8 cellular contexts compared by ENCODE assay signal in genomic region chr3:8607285-8608040, GRCh38. TPM values are rescaled to one million over a fixed set of nuclear protein-coding genes. Genes with fewer than 3 reads are reported as not detected.
A peak's percentile ranks its signal among the peaks of the same experiment; 100 is the strongest.
DNase-seq lines count a peak whose midpoint lies in the region; ATAC-seq and TF ChIP-seq lines count a peak whose summit lies in the region.

No MANE protein-coding gene starts in this region.

- peak overlapping the region; percentile 69 for H2AFZ ChIP-seq in IMR-90 (replicated peaks; ENCODE audit: low read length, poor library complexity)

- H3K14ac ChIP-seq in IMR-90 (replicated peaks; ENCODE audit: low read depth, low read length), result no peak overlapping the region

- CTCF ChIA-PET in IMR-90 (lab: Yijun Ruan, JAX), result interaction anchor here (0.8 to 1.3 kb wide), 5 partner anchors 45 to 191 kb away, joined by 3 to 6 read pairs (median 3); partner anchors contain the start of gene LMCD1

- no peak overlapping the region for H3K23ac ChIP-seq in IMR-90 (ENCODE audit: low read depth, low read length)

- H4K91ac ChIP-seq in IMR-90 (ENCODE audit: insufficient read depth, low read depth, low read length), result peak overlapping the region; percentile 32; the same call in 1 of the 2 replicates

- intact Hi-C loops in IMR-90 (cut with micrococcal nuclease), result loop anchor here (1.0 kb wide), 1 partner anchor 165 kb away; no protein-coding TSS in a partner anchor

- peak overlapping the region; percentile 27; the same call in 1 of the 2 replicates for H2BK20ac ChIP-seq in IMR-90 (ENCODE audit: low read depth, low read length)

- in situ Hi-C loops in IMR-90 (cut with MboI; ENCODE audit: low sequenced_read_pairs), result no loop called here

- H4K20me1 ChIP-seq in IMR-90 (ENCODE audit: insufficient read depth, low read length), result no peaks in the 10 kb centered on the region; the same call in 1 of the 2 replicates

- peak; percentile 90 for TF ChIP-seq RAD21 in IMR-90 (IDR thresholded peaks at IDR 0.05; ENCODE audit: low read length)

- no peak overlapping the region for H3K4me2 ChIP-seq in IMR-90 (ENCODE audit: low read depth, low read length)

- H3K9me1 ChIP-seq in IMR-90 (ENCODE audit: insufficient read depth, low read length), result no peaks in the 10 kb centered on the region; the same call in 1 of the 2 replicates

- BruUV-seq in IMR-90 (replicated peaks; lab: Mats Ljungman, UMichigan), result no TSS peak

- H3K56ac ChIP-seq in IMR-90 (ENCODE audit: extremely low read depth, insufficient read depth, low read length), result no peak overlapping the region; the same call in 1 of the 2 replicates

- H3K27me3 ChIP-seq in GM06990 (replicated peaks; ENCODE audit: control insufficient read depth, insufficient read depth, low read length) (no peaks in the 10 kb centered on the region), IMR-90 (ENCODE audit: control insufficient read depth, insufficient read depth, low read length) (no peaks in the 10 kb centered on the region), tibial nerve (no peaks in the 10 kb centered on the region)

- no peaks in the 10 kb centered on the region for H3K9me3 ChIP-seq in IMR-90 (ENCODE audit: control insufficient read depth, insufficient read depth, low read length)
- no peaks in the 10 kb centered on the region for H3K9me3 ChIP-seq in tibial nerve

- H2BK120ac ChIP-seq in IMR-90 (ENCODE audit: low read depth, low read length), result peak overlapping the region; percentile 75

- peak overlapping the region; percentile 13; the same call in 1 of the 2 replicates for H3K18ac ChIP-seq in IMR-90 (ENCODE audit: low read depth, low read length)

- H3K4me3 ChIP-seq in GM06990 (replicated peaks; ENCODE audit: low read depth, low read length), result no peak overlapping the region
- H3K4me3 ChIP-seq in IMR-90 (ENCODE audit: insufficient read depth, low read depth, low read length), result no peak overlapping the region
- no peak overlapping the region for H3K4me3 ChIP-seq in cardiac fibroblast (replicated peaks in 1 of 2; ENCODE audit: low read depth in 2 of 2, low read length in 2 of 2)
- H3K4me3 ChIP-seq in tibial nerve, result no peak overlapping the region

- TF ChIP-seq POLR2A in IMR-90 (IDR thresholded peaks at IDR 0.05; ENCODE audit: low read depth, low read length) (no peak), tibial nerve (IDR thresholded peaks at IDR 0.05) (no peak)

- H3K79me1 ChIP-seq in IMR-90 (ENCODE audit: low read depth in 1 of 2, low read length in 2 of 2), result no peaks in the 10 kb centered on the region

- H2BK5ac ChIP-seq in IMR-90 (ENCODE audit: low read depth, low read length, poor library complexity, severe bottlenecking), result no peak overlapping the region

- TF ChIP-seq EP300 in tibial nerve (IDR thresholded peaks at IDR 0.05), result peak in 1 of 2 donors; percentile 28

- DNase-seq in GM06990 (ENCODE audit: extremely low read depth, insufficient read length) (no peak), IMR-90 (peak; percentile 78), cardiac fibroblast (ENCODE audit: low read depth in 2 of 2) (peak; percentile 84 to 94), kidney tubule cell (ENCODE audit: low spot score) (peak; percentile 39), tibial nerve (ENCODE audit: low spot score in 2 of 2) (peak in 1 of 2 donors; percentile 43), KG1 (lab: John Stamatoyannopoulos, UW) (no peak)

- H3K36me3 ChIP-seq in GM06990 (ENCODE audit: control insufficient read depth, insufficient read depth, low read length) (no peaks in the 10 kb centered on the region), IMR-90 (ENCODE audit: control insufficient read depth, insufficient read depth, low read length) (no peaks in the 10 kb centered on the region), tibial nerve (no peaks in the 10 kb centered on the region)

- H3K27ac ChIP-seq in IMR-90 (ENCODE audit: insufficient read depth, low read length), result no peak overlapping the region
- no peak overlapping the region for H3K27ac ChIP-seq in tibial nerve

- POLR2A ChIA-PET in IMR-90 (lab: Charles Lee; ENCODE audit: unreplicated experiment), result no interaction called here

- H2AK9ac ChIP-seq in IMR-90 (replicated peaks; ENCODE audit: low read depth, low read length, poor library complexity), result peak overlapping the region; percentile 68

- H2AK5ac ChIP-seq in IMR-90 (ENCODE audit: low read depth, low read length), result peak overlapping the region; percentile 71

- TF ChIP-seq CTCF in GM06990 (IDR thresholded peaks at IDR 0.05; ENCODE audit: insufficient read depth, low read length, poor library complexity, severe bottlenecking), result peak; percentile 25
- peak; percentile 77 for TF ChIP-seq CTCF in IMR-90 (conservative IDR thresholded peaks at IDR 0.05; ENCODE audit: low read depth, low read length)
- TF ChIP-seq CTCF in cardiac fibroblast (IDR thresholded peaks at IDR 0.05; ENCODE audit: low read depth, low read length), result peak; percentile 77
- TF ChIP-seq CTCF in tibial nerve (IDR thresholded peaks at IDR 0.05), result peak in 4 of 5 experiments; percentile 44 to 72 (median 56)

- WGBS in IMR-90 (ENCODE audit: extremely low coverage in 2 of 2, insufficient read length in 1 of 2), 2 experiments, result 57% methylated on average over 2 of the region's 7 CpGs; no CpG with 5 or more reads in 1 of the 2 experiments
- WGBS in tibial nerve, 2 donors, result 60 to 68% methylated on average over 7 of the region's 7 CpGs

- no peak overlapping the region for H3K9ac ChIP-seq in IMR-90 (ENCODE audit: low read depth, low read length)

- dilution Hi-C loops in IMR-90 (cut with HindIII; ENCODE audit: low sequenced_read_pairs, unreplicated experiment), result no loop called here

- H3K4ac ChIP-seq in IMR-90 (ENCODE audit: low read depth, low read length), result peak overlapping the region; percentile 73

- H4K8ac ChIP-seq in IMR-90 (ENCODE audit: low read depth in 2 of 2, low read length in 2 of 2), result peak overlapping the region in 1 of 2 experiments; percentile 46; a peak in 1 of 4 replicates

- ATAC-seq in IMR-90 (ENCODE audit: low read depth), result peak; percentile 91
- no peak for ATAC-seq in GM19452 (IDR thresholded peaks at IDR 0.05; ENCODE audit: unreplicated experiment)
- no peak for ATAC-seq in HG03108 (IDR thresholded peaks at IDR 0.05; ENCODE audit: unreplicated experiment)

- H4K5ac ChIP-seq in IMR-90 (ENCODE audit: low read depth, low read length), result no peak overlapping the region

- H2BK15ac ChIP-seq in IMR-90 (ENCODE audit: low read depth, low read length), result no peak overlapping the region; the same call in 2 of the 3 replicates

- peaks cover 7% of the 10 kb centered on the region for H3K4me1 ChIP-seq in IMR-90 (ENCODE audit: control insufficient read depth, insufficient read depth, low read length)
- H3K4me1 ChIP-seq in tibial nerve, result peaks cover 0 to 20% (median 2%) of the 10 kb centered on the region in 4 donors

TF ChIP-seq in IMR-90, 13 proteins besides CTCF, POLR2A, EP300 and RAD21:
- no peak for TF ChIP-seq ELK1 (IDR thresholded peaks at IDR 0.05; ENCODE audit: borderline replicate concordance, low read depth, low read length)
- TF ChIP-seq, protein P1, sequence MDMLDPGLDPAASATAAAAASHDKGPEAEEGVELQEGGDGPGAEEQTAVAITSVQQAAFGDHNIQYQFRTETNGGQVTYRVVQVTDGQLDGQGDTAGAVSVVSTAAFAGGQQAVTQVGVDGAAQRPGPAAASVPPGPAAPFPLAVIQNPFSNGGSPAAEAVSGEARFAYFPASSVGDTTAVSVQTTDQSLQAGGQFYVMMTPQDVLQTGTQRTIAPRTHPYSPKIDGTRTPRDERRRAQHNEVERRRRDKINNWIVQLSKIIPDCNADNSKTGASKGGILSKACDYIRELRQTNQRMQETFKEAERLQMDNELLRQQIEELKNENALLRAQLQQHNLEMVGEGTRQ (IDR thresholded peaks at IDR 0.05; ENCODE audit: low read depth, low read length), result peak; percentile 23; the same call in 1 of the 2 replicates
- TF ChIP-seq SMC3 (IDR thresholded peaks at IDR 0.05; ENCODE audit: low read depth, low read length), result peak; percentile 91

RNA-seq across cellular contexts. Expression of gene SSUH2, which starts 37.1 kb away (rescaled TPM):
- total RNA-seq in IMR-90 (2012; rRNA removed), result under 0.01 TPM in 1 of 2 replicates, not detected in the other
- 0.10 TPM in 2 replicates for polyA plus RNA-seq in IMR-90 (2012; rRNA removed)
- not detected in 2 replicates for polyA plus RNA-seq in IMR-90 (2012; cell fraction: cytosol; rRNA removed)
- polyA plus RNA-seq in IMR-90 (2012; cell fraction: nucleus; rRNA removed; ENCODE audit: low replicate concordance), result 0.32 and 0.66 TPM in 2 replicates
- total RNA-seq in tibial nerve, result under 1 TPM in 2 of 4 donors, not detected in 2; 0.42 to 0.44 TPM

Comparison
In these comparisons a context has a peak if more than half of its experiments do, and no peak if none do; other contexts are left out.
1. DNase-seq: peak in IMR-90 (single experiment), cardiac fibroblast (2 of 2) and kidney tubule cell (single experiment); none in GM06990 (single experiment) and KG1 (single experiment).
2. CTCF ChIP-seq: peak in every context shown above with its lines; median percentile 77 in IMR-90; 77 in cardiac fibroblast; 56 in tibial nerve; 25 in GM06990.